In genomic region chr11:66294626-66295620, GRCh38 we compare ENCODE assay signal across 31 cellular contexts. TPM values are rescaled to one million over a fixed set of nuclear protein-coding genes. Genes with fewer than 3 reads are reported as not detected.
"Had no signal": no experiment of that assay in that cellular context is flagged by ENCODE, and none has a peak within 500 bp of the region (broad histone marks: within the 10 kb centered on the region; RNA-seq: fewer than 3 reads in every experiment).

No MANE protein-coding gene starts in this region.

- ATAC-seq: activated T-cell treated with anti-CD3 and anti-CD28 coated beads, Interleukin-2, amount 50 U/mL, for 72 hours had no signal

- H3K27ac ChIP-seq: adrenal gland, breast epithelium had no signal

- FAIRE-seq: TTC549 had no signal

- DNase-seq: activated CD4-positive, alpha-beta memory T cell treated with anti-CD3 and anti-CD28 coated beads, Interleukin-2, amount 10 ng/mL, durations not matched to agents 7 days and 5 days; activated CD4-positive, alpha-beta T cell treated with anti-CD3 and anti-CD28 coated beads, Interleukin-2, amount 50 U/mL, for 1 hour; activated CD4-positive, CD25-positive, alpha-beta regulatory T cell; activated CD8-positive, alpha-beta memory T cell treated with anti-CD3 and anti-CD28 coated beads, Interleukin-2, amount 50 U/mL, for 4 hours; activated gamma-delta T cell treated with Interleukin-2 at 50 U/mL for 16 hours; activated naive CD4-positive, alpha-beta T cell treated with anti-CD3 and anti-CD28 coated beads, Interleukin-2, amount 50 U/mL, for 16 hours; activated naive CD8-positive, alpha-beta T cell treated with anti-CD3 and anti-CD28 coated beads, Interleukin-2, amount 10 ng/mL, durations not matched to agents 7 days and 5 days; activated T-cell treated with anti-CD3 and anti-CD28 coated beads, Interleukin-2, amount 50 U/mL, for 72 hours; adrenal gland; aorta; caudate nucleus; KG1; NCI-H1048; NCI-H146; NCI-H1930; NCI-H2107; NCI-H2171 treated with DMSO at 0.1 percent for 48 hours; NCI-H226; NCI-H526 treated with DMSO at 0.1 percent for 48 hours; NCI-H82; SIG-M5; T-helper 2 cell; T1000 had no signal

- H3K4me3 ChIP-seq: adrenal gland, breast epithelium had no signal

- H3K36me3 ChIP-seq: adrenal gland, breast epithelium had no signal

- H3K9me3 ChIP-seq: adrenal gland, breast epithelium had no signal

RNA-seq across cellular contexts. Expression of gene TMEM151A, which starts 3.2 kb away (rescaled TPM):
- total RNA-seq: activated CD4-positive, alpha-beta memory T cell treated with anti-CD3 and anti-CD28 coated beads, Interleukin-2, amount 10 ng/mL, durations not matched to agents 7 days and 5 days; activated CD8-positive, alpha-beta memory T cell treated with anti-CD3 and anti-CD28 coated beads for 36 hours; activated naive CD8-positive, alpha-beta T cell treated with anti-CD3 and anti-CD28 coated beads, Interleukin-2, amount 10 ng/mL, durations not matched to agents 7 days and 5 days; activated T-helper 2 cell treated with anti-CD3 and anti-CD28 coated beads, Interferon-gamma antibody, Interleukin-2, Interleukin-4, amounts not matched to agents 10 μg/mL and 5 μg/mL and 100 μg/mL, durations not matched to agents 14 hours and 24 hours and 36 hours; M059J; OCI-LY7; RPMI7951 had no signal
- polyA plus RNA-seq: aorta had no signal

RNA-seq across cellular contexts. Expression of gene CD248, which starts 21.9 kb away (rescaled TPM):
- total RNA-seq: activated CD4-positive, alpha-beta memory T cell treated with anti-CD3 and anti-CD28 coated beads, Interleukin-2, amount 10 ng/mL, durations not matched to agents 7 days and 5 days; activated T-helper 2 cell treated with anti-CD3 and anti-CD28 coated beads, Interferon-gamma antibody, Interleukin-2, Interleukin-4, amounts not matched to agents 10 μg/mL and 5 μg/mL and 100 μg/mL, durations not matched to agents 14 hours and 24 hours and 36 hours; M059J; NCI-H460; RPMI7951 had no signal
